9 cellular contexts compared by ENCODE assay signal in the genomic region with DNA sequence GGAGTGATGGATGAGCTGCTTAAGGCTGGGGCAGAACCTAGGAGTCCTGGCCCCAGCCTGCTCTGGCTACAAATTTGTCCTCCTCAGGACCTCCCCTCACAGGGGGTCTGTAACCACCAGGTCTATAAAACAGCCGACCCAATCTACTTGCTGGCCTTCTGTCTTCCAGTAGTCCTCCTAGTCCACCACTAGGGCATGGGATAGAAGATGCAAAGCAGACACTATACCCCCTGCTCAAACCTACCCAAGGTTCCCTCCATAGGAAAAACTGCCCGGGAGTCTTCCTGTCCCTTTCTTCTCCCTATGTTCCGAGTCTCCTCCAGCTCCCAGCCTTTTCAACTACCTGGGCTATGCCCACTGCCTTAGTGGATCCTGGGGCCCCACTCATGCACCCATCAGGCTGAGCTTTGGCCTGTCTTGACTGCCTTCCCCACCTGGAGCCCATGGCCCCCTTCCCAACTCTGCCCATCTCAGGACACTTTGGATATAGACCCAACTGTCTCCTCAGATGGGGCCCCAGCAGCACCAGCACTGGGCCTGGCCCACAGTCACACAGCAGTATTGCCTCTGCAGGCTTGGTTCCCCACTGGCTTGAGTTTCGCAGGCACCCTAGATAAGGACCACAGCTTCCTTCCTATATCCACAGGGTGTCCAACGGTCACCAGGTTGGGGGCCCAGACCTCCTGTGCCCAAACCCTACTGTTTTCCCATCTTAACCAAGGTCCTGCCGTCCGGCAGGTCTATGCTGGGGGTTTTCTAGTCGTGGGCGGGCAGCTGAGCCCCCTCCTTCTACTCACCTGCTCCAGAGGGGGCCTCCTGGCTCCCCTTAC. TPM values are rescaled to one million over a fixed set of nuclear protein-coding genes. Genes with fewer than 3 reads are reported as not detected.
DNase-seq lines count a peak whose midpoint lies in the region; ATAC-seq and TF ChIP-seq lines count a peak whose summit lies in the region.
"Had no signal": no experiment of that assay in that cellular context is flagged by ENCODE, and none has a peak within 500 bp of the region (broad histone marks: within the 10 kb centered on the region; RNA-seq: fewer than 3 reads in every experiment).

No MANE protein-coding gene starts in this region.

- POLR2A ChIA-PET in GM10248 (lab: Yijun Ruan, JAX) = interaction anchor here (2.2 kb wide), 1 partner anchor 39 kb away, joined by 13 read pairs; no protein-coding TSS in a partner anchor

- H2AFZ ChIP-seq in neuron (ENCODE audit: low read depth, low read length) = no peak overlapping the region

- TF ChIP-seq CTCF in Calu3 (IDR thresholded peaks at IDR 0.05; ENCODE audit: unreplicated experiment) (no peak), GM10248 (IDR thresholded peaks at IDR 0.05; ENCODE audit: control extremely low read depth, extremely low read depth, low read depth, missing control alignments) (no peak)

- DNase-seq in Calu3 (no peak), NOMO-1 treated with DMSO at 0.1 percent for 48 hours (lab: John Stamatoyannopoulos, UW; ENCODE audit: unreplicated experiment) (peak; percentile 25), GM10248 (ENCODE audit: extremely low spot score) (no peak)

- no peaks in the 10 kb centered on the region for H3K36me3 ChIP-seq in neuron (ENCODE audit: insufficient read depth, low read length)

- H3K9me3 ChIP-seq in neuron (ENCODE audit: low read length) = no peaks in the 10 kb centered on the region

- peak overlapping the region; percentile 85 for H3K27ac Mint-ChIP-seq in Calu3 (ENCODE audit: unreplicated experiment)
- peak overlapping the region; percentile 96 for H3K27ac Mint-ChIP-seq in dendritic cell treated with granulocyte-macrophage colony-stimulating factor and Interleukin-4, amounts not matched to agents 40 ng/mL and 50 ng/mL, for 4 days

- H3K4me1 Mint-ChIP-seq in Calu3 (ENCODE audit: low read depth, unreplicated experiment) = peaks cover 25% of the 10 kb centered on the region
- H3K4me1 Mint-ChIP-seq in dendritic cell treated with granulocyte-macrophage colony-stimulating factor and Interleukin-4, amounts not matched to agents 40 ng/mL and 50 ng/mL, for 4 days (ENCODE audit: low read depth) = peaks cover 37% of the 10 kb centered on the region

- CTCF ChIA-PET in Calu3 (lab: Charles Lee) (no interaction called here), GM10248 (lab: Yijun Ruan, JAX) (interaction anchor here (0.9 to 3.5 kb wide), 12 partner anchors 9 to 70 kb away, joined by 3 to 23 read pairs (median 4); no protein-coding TSS in a partner anchor)

- H3K4me1 ChIP-seq in neuron (ENCODE audit: insufficient read depth, low read length) = peaks cover 16% of the 10 kb centered on the region

- H3K27me3 ChIP-seq in neuron (ENCODE audit: insufficient read depth, low read length) = no peaks in the 10 kb centered on the region

- BruUV-seq in Calu3 (replicated peaks; lab: Mats Ljungman, UMichigan) = no TSS peak

- ATAC-seq in HG02981 (IDR thresholded peaks at IDR 0.05; ENCODE audit: unreplicated experiment) (no peak), GM18907 (IDR thresholded peaks at IDR 0.05; ENCODE audit: unreplicated experiment) (no peak), HG02884 (IDR thresholded peaks at IDR 0.05; ENCODE audit: unreplicated experiment) (no peak)

- intact Hi-C loops in Calu3 (cut with micrococcal nuclease; ENCODE audit: unreplicated experiment) = no loop called here
- intact Hi-C loops in dendritic cell treated with granulocyte-macrophage colony-stimulating factor and Interleukin-4, amounts not matched to agents 40 ng/mL and 50 ng/mL, for 4 days (cut with micrococcal nuclease) = no loop called here

- H3K36me3 Mint-ChIP-seq in Calu3 (ENCODE audit: insufficient read depth, unreplicated experiment) = peaks cover 28% of the 10 kb centered on the region
- H3K36me3 Mint-ChIP-seq in dendritic cell treated with granulocyte-macrophage colony-stimulating factor and Interleukin-4, amounts not matched to agents 40 ng/mL and 50 ng/mL, for 4 days (ENCODE audit: low read depth) = peaks cover 19% of the 10 kb centered on the region

- peak overlapping the region; percentile 63 for H3K4me3 ChIP-seq in neuron (ENCODE audit: low read length)

- H3K9me3 Mint-ChIP-seq in Calu3 (ENCODE audit: low read depth, unreplicated experiment) = no peaks in the 10 kb centered on the region
- no peaks in the 10 kb centered on the region for H3K9me3 Mint-ChIP-seq in dendritic cell treated with granulocyte-macrophage colony-stimulating factor and Interleukin-4, amounts not matched to agents 40 ng/mL and 50 ng/mL, for 4 days

- H3K27me3 Mint-ChIP-seq in Calu3 (ENCODE audit: unreplicated experiment) = no peaks in the 10 kb centered on the region
- H3K27me3 Mint-ChIP-seq in dendritic cell treated with granulocyte-macrophage colony-stimulating factor and Interleukin-4, amounts not matched to agents 40 ng/mL and 50 ng/mL, for 4 days = no peaks in the 10 kb centered on the region

- peak overlapping the region; percentile 96 for H3K4me3 Mint-ChIP-seq in Calu3 (ENCODE audit: low read depth, unreplicated experiment)
- peak overlapping the region; percentile 86 for H3K4me3 Mint-ChIP-seq in dendritic cell treated with granulocyte-macrophage colony-stimulating factor and Interleukin-4, amounts not matched to agents 40 ng/mL and 50 ng/mL, for 4 days

RNA-seq across cellular contexts. Expression of a gene that starts 1.1 kb away (rescaled TPM):
- 4.3 and 5.5 TPM in 2 replicates for total RNA-seq in Calu3 (2022)

RNA-seq across cellular contexts. Expression of a gene that starts 1.1 kb away (rescaled TPM):
- 11.6 and 15.0 TPM in 2 replicates for total RNA-seq in Calu3 (2022)

RNA-seq across cellular contexts. Expression of a gene that starts 5.3 kb away (rescaled TPM):
- total RNA-seq in Calu3 (2022) = 1.3 and 1.5 TPM in 2 replicates

RNA-seq across cellular contexts. Expression of a gene that starts 5.9 kb away (rescaled TPM):
- total RNA-seq in Calu3 (2022) = 121 TPM in 2 replicates

RNA-seq across cellular contexts. Expression of a gene that starts 19.2 kb away (rescaled TPM):
- total RNA-seq in Calu3 (2022) = 0.32 TPM in 1 of 2 replicates, not detected in the other
- total RNA-seq: NCI-H460 had no signal
